Comparison of ENCODE assay signal across 9 cellular contexts in genomic region chr12:57235012-57235727, GRCh38. TPM values are rescaled to one million over a fixed set of nuclear protein-coding genes. Genes with fewer than 3 reads are reported as not detected.
DNase-seq lines count a peak whose midpoint lies in the region; ATAC-seq and TF ChIP-seq lines count a peak whose summit lies in the region.
"Had no signal": no experiment of that assay in that cellular context is flagged by ENCODE, and none has a peak within 500 bp of the region (broad histone marks: within the 10 kb centered on the region; RNA-seq: fewer than 3 reads in every experiment).

No MANE protein-coding gene starts in this region.

- peak; percentile 78 for DNase-seq in GM23338 (ENCODE audit: low spot score)
- DNase-seq in OCI-M1 (lab: John Stamatoyannopoulos, UW) = peak; percentile 19
- DNase-seq in fibroblast of villous mesenchyme (ENCODE audit: low read depth) = peak; percentile 94
- DNase-seq in sciatic nerve (ENCODE audit: low spot score) = peak; percentile 79
- DNase-seq in activated naive CD4-positive, alpha-beta T cell treated with Interleukin-2 at 50 U/mL for 16 hours = no peak
- DNase-seq in cerebellar nuclear complex (lab: John Stamatoyannopoulos, UW) = no peak
- DNase-seq in activated naive CD4-positive, alpha-beta T cell treated with anti-CD3 and anti-CD28 coated beads, Interleukin-2, amount 50 U/mL, for 72 hours (ENCODE audit: low spot score in 2 of 2) = no peak
- DNase-seq: NCI-H187 had no signal

- intact Hi-C loops in sciatic nerve (cut with DNase I) = no loop called here

- no peaks in the 10 kb centered on the region for H3K9me2 ChIP-seq in GM23338 (ENCODE audit: insufficient read depth)

- H3K27ac ChIP-seq in GM23338 (ENCODE audit: low read depth) = no peak overlapping the region

- peak overlapping the region; percentile 33; the same call in 2 of the 3 replicates for H3K4me3 Mint-ChIP-seq in GM23338

- no peak overlapping the region for H2AFZ ChIP-seq in GM23338

- peaks cover 26% of the 10 kb centered on the region for H3K36me3 ChIP-seq in GM23338 (ENCODE audit: insufficient read depth)

- peaks cover 34% of the 10 kb centered on the region for H4K20me1 ChIP-seq in GM23338 (replicated peaks; ENCODE audit: insufficient read depth)

- H3K27ac Mint-ChIP-seq in GM23338 = no peak overlapping the region
- no peak overlapping the region for H3K27ac Mint-ChIP-seq in activated naive CD4-positive, alpha-beta T cell treated with anti-CD3 and anti-CD28 coated beads, Interleukin-2, amount 50 U/mL, for 72 hours

- H3K4me1 ChIP-seq in GM23338 (ENCODE audit: insufficient read depth) = peaks cover 49% of the 10 kb centered on the region

- H3K9me3 Mint-ChIP-seq in GM23338 = no peaks in the 10 kb centered on the region; the same call in 2 of the 3 replicates
- H3K9me3 Mint-ChIP-seq in activated naive CD4-positive, alpha-beta T cell treated with anti-CD3 and anti-CD28 coated beads, Interleukin-2, amount 50 U/mL, for 72 hours = no peaks in the 10 kb centered on the region

- peaks cover 66% of the 10 kb centered on the region for H3K27me3 ChIP-seq in GM23338 (ENCODE audit: insufficient read depth)

- peaks cover 72% of the 10 kb centered on the region for H3K4me1 Mint-ChIP-seq in GM23338

- peak in 1 of 2 experiments; percentile 22; a peak in 2 of 4 replicates for TF ChIP-seq CTCF in GM23338 (conservative IDR thresholded peaks at IDR 0.05; ENCODE audit: low read depth in 2 of 2)
- peak; percentile 37 for TF ChIP-seq CTCF in fibroblast of villous mesenchyme (IDR thresholded peaks at IDR 0.05; ENCODE audit: insufficient read depth, low read depth, low read length)

- peaks cover 51% of the 10 kb centered on the region for H3K36me3 Mint-ChIP-seq in GM23338 (ENCODE audit: low read depth)
- H3K36me3 Mint-ChIP-seq in activated naive CD4-positive, alpha-beta T cell treated with anti-CD3 and anti-CD28 coated beads, Interleukin-2, amount 50 U/mL, for 72 hours = peaks cover 45 to 46% of the 10 kb centered on the region in 2 donors

- H3F3A ChIP-seq in GM23338 (replicated peaks; ENCODE audit: low read depth) = peaks cover 51% of the 10 kb centered on the region

- H3K4me3 ChIP-seq in GM23338 (no peak overlapping the region), fibroblast of villous mesenchyme (ENCODE audit: low read depth, low read length) (no peak overlapping the region)

- peaks cover 78% of the 10 kb centered on the region for H3K27me3 Mint-ChIP-seq in GM23338 (ENCODE audit: insufficient read depth, low read depth, poor library complexity)

- peaks cover 20% of the 10 kb centered on the region for H3K79me2 ChIP-seq in GM23338 (replicated peaks; ENCODE audit: insufficient read depth)

- peak; percentile 8 for ATAC-seq in GM23338
- ATAC-seq in sciatic nerve = peak; percentile 42
- ATAC-seq in GM21423 (IDR thresholded peaks at IDR 0.05; ENCODE audit: unreplicated experiment) = no peak
- ATAC-seq in activated naive CD4-positive, alpha-beta T cell treated with anti-CD3 and anti-CD28 coated beads, Interleukin-2, amount 50 U/mL, for 72 hours = no peak

- H3K4me2 ChIP-seq in GM23338 = peak overlapping the region; percentile 99; the same call in 1 of the 2 replicates

TF ChIP-seq in GM23338, 12 proteins besides CTCF, POLR2A, EP300 and RAD21:
- TF ChIP-seq POLR2AphosphoS5 (IDR thresholded peaks at IDR 0.05; ENCODE audit: low read depth) = peak; percentile 74; the same call in 1 of the 2 replicates
- TF ChIP-seq EZH2phosphoT487 (IDR thresholded peaks at IDR 0.05; ENCODE audit: unreplicated experiment) = no peak

RNA-seq across cellular contexts. Expression of gene SHMT2, which starts 5.7 kb away (rescaled TPM):
- total RNA-seq in GM23338 (2014; rRNA removed; shearing (Covaris generic)) = 363 and 387 TPM in 2 replicates
- polyA plus RNA-seq in GM23338 (2016; fragmentation: Nextera tagmentation; extraction: Ambion mirVana) = 125 and 131 TPM in 2 replicates
- total RNA-seq in fibroblast of villous mesenchyme (199 and 316 TPM in 2 replicates), sciatic nerve (41.9 TPM)
- total RNA-seq in activated naive CD4-positive, alpha-beta T cell treated with anti-CD3 and anti-CD28 coated beads, Interleukin-2, amount 50 U/mL, for 72 hours = 100 to 1,000 TPM; 360 to 376 TPM

RNA-seq across cellular contexts. Expression of gene STAC3, which starts 15.8 kb away (rescaled TPM):
- 1.2 and 3.0 TPM in 2 replicates for total RNA-seq in GM23338 (2014; rRNA removed; shearing (Covaris generic))
- 0.48 and 0.59 TPM in 2 replicates for polyA plus RNA-seq in GM23338 (2016; fragmentation: Nextera tagmentation; extraction: Ambion mirVana)
- total RNA-seq in fibroblast of villous mesenchyme = 0.32 and 1.3 TPM in 2 replicates
- 1.9 TPM for total RNA-seq in sciatic nerve
- total RNA-seq in activated naive CD4-positive, alpha-beta T cell treated with anti-CD3 and anti-CD28 coated beads, Interleukin-2, amount 50 U/mL, for 72 hours = 1 to 10 TPM; 2.8 to 5.4 TPM

RNA-seq across cellular contexts. Expression of gene NXPH4, which starts 18.6 kb away (rescaled TPM):
- total RNA-seq in GM23338 (2014; rRNA removed; shearing (Covaris generic)) = 1.5 and 4.5 TPM in 2 replicates
- 0.89 and 1.1 TPM in 2 replicates for polyA plus RNA-seq in GM23338 (2016; fragmentation: Nextera tagmentation; extraction: Ambion mirVana)
- total RNA-seq in fibroblast of villous mesenchyme = 1.3 and 1.6 TPM in 2 replicates
- 0.27 TPM for total RNA-seq in sciatic nerve
- under 1 TPM; 0.11 to 0.54 TPM for total RNA-seq in activated naive CD4-positive, alpha-beta T cell treated with anti-CD3 and anti-CD28 coated beads, Interleukin-2, amount 50 U/mL, for 72 hours

Comparison
In these comparisons a context has a peak if more than half of its experiments do, and no peak if none do; other contexts are left out.
1. ATAC-seq: peak in GM23338 (single experiment) and sciatic nerve (single experiment); none in GM21423 (single experiment) and activated naive CD4-positive, alpha-beta T cell treated with anti-CD3 and anti-CD28 coated beads, Interleukin-2, amount 50 U/mL, for 72 hours (0 of 2).
2. DNase-seq: peak in GM23338 (single experiment), OCI-M1 (single experiment), fibroblast of villous mesenchyme (single experiment) and sciatic nerve (single experiment); none in activated naive CD4-positive, alpha-beta T cell treated with Interleukin-2 at 50 U/mL for 16 hours (single experiment), cerebellar nuclear complex (0 of 2) and activated naive CD4-positive, alpha-beta T cell treated with anti-CD3 and anti-CD28 coated beads, Interleukin-2, amount 50 U/mL, for 72 hours (0 of 2).